8 cellular contexts compared by ENCODE assay signal in the genomic region with DNA sequence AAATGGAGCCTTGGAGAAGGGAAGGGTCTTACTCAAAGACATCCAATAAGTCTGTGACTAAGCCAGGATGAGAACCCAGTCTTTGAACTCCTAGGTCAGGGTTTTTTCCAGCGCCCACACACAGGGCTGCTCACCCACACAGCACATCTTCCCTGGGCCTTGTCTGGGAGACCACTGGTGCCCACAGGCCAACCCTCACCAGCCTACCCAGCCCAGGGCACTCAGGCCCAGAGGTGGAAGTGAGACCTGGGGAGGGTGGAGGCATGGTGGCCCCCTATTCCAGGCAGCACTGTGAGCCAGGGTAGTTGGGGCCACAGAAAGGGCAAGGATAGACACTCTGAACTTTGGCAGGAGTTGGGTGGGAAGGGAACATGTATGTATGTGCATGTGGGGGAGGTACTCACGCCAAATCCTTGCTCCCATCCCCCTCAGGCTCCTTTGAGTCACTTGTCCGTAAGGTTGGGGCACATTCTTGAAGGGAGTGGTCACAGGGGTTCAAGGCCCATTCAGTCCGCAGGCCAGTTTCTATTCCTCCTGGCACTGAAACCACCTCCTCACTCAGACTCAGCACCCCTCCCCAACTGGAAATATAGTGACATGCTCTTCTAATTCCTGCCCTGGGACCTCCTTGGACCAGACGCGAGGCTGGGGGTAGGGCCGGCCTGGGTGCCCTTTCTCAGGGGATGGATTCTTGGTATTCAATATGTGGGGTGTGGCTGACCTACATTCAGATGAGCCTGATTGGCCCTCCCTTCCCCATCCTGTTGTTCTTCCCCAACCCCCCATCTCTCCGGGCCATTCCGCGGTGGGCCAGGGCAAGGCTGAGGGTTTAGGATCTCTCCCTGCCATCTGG. TPM values are rescaled to one million over a fixed set of nuclear protein-coding genes. Genes with fewer than 3 reads are reported as not detected.
DNase-seq lines count a peak whose midpoint lies in the region; ATAC-seq and TF ChIP-seq lines count a peak whose summit lies in the region.

No MANE protein-coding gene starts in this region.

- ATAC-seq in activated CD4-positive, alpha-beta T cell treated with anti-CD3 and anti-CD28 coated beads for 36 hours = no peak
- peak; percentile 20 for ATAC-seq in HG03342 (IDR thresholded peaks at IDR 0.05; ENCODE audit: unreplicated experiment)

- CTCF ChIA-PET in activated CD4-positive, alpha-beta T cell treated with anti-CD3 and anti-CD28 coated beads for 36 hours (lab: Charles Lee) = interaction anchor here (0.7 to 16.4 kb wide), 3 partner anchors 16 to 112 kb away, joined by 3 to 616 read pairs (median 6); no protein-coding TSS in a partner anchor

- H3K27me3 ChIP-seq in colonic mucosa = no peaks in the 10 kb centered on the region
- H3K27me3 ChIP-seq in smooth muscle cell (ENCODE audit: low read depth) = no peaks in the 10 kb centered on the region

- no peak overlapping the region for H3K4me2 ChIP-seq in smooth muscle cell

- H3F3A ChIP-seq in smooth muscle cell (ENCODE audit: low read depth) = no peaks in the 10 kb centered on the region

- no peaks in the 10 kb centered on the region for H3K9me3 Mint-ChIP-seq in activated CD4-positive, alpha-beta T cell treated with anti-CD3 and anti-CD28 coated beads for 36 hours (ENCODE audit: low read depth)

- TF ChIP-seq CTCF in colonic mucosa (IDR thresholded peaks at IDR 0.05) (no peak), smooth muscle cell (IDR thresholded peaks at IDR 0.05; ENCODE audit: borderline replicate concordance, insufficient read depth, poor library complexity, severe bottlenecking) (no peak)

- peak overlapping the region in 1 of 2 donors; percentile 22 for H3K9ac ChIP-seq in colonic mucosa (ENCODE audit: low read depth in 2 of 2, low read length in 2 of 2)
- no peak overlapping the region for H3K9ac ChIP-seq in smooth muscle cell (ENCODE audit: low read depth)

- no peaks in the 10 kb centered on the region for H3K79me2 ChIP-seq in smooth muscle cell (ENCODE audit: low read depth)

- no peaks in the 10 kb centered on the region for H3K9me3 ChIP-seq in colonic mucosa
- no peaks in the 10 kb centered on the region for H3K9me3 ChIP-seq in smooth muscle cell (replicated peaks; ENCODE audit: low read depth)

- peak overlapping the region; percentile 48 for H3K4me3 Mint-ChIP-seq in activated CD4-positive, alpha-beta T cell treated with anti-CD3 and anti-CD28 coated beads for 36 hours

- intact Hi-C loops in activated CD4-positive, alpha-beta T cell treated with anti-CD3 and anti-CD28 coated beads for 36 hours (cut with DNase I, micrococcal nuclease) = loop anchor here (1.0 kb wide), 2 partner anchors 113 to 117 kb away; no protein-coding TSS in a partner anchor
- intact Hi-C loops in colonic mucosa (cut with DNase I) = loop anchor here (2.0 to 10.0 kb wide), 2 partner anchors 114 to 182 kb away; partner anchors contain the start of gene CYSTM1

- H2AFZ ChIP-seq in smooth muscle cell (ENCODE audit: low read depth) = peak overlapping the region; percentile 34

- H3K4me3 ChIP-seq in colonic mucosa (peak overlapping the region; percentile 5), smooth muscle cell (no peak overlapping the region)

- H3K27ac Mint-ChIP-seq in activated CD4-positive, alpha-beta T cell treated with anti-CD3 and anti-CD28 coated beads for 36 hours = peak overlapping the region; percentile 44

- no peaks in the 10 kb centered on the region for H3K36me3 Mint-ChIP-seq in activated CD4-positive, alpha-beta T cell treated with anti-CD3 and anti-CD28 coated beads for 36 hours (ENCODE audit: low read depth)

- H3K4me1 Mint-ChIP-seq in activated CD4-positive, alpha-beta T cell treated with anti-CD3 and anti-CD28 coated beads for 36 hours = peaks cover 12% of the 10 kb centered on the region

- no peak for DNase-seq in activated CD4-positive, alpha-beta T cell treated with anti-CD3 and anti-CD28 coated beads for 36 hours
- no peak for DNase-seq in activated CD4-positive, alpha-beta T cell treated with anti-CD3 and anti-CD28 coated beads, Interleukin-2, amount 50 U/mL, for 48 hours
- DNase-seq in colonic mucosa (no peak), smooth muscle cell (lab: John Stamatoyannopoulos, UW; ENCODE audit: unreplicated experiment) (no peak), mucosa of gallbladder (ENCODE audit: low spot score) (no peak), NCI-H526 treated with DMSO at 0.1 percent for 48 hours (lab: John Stamatoyannopoulos, UW) (no peak), NCI-H1436 (lab: John Stamatoyannopoulos, UW) (no peak)

- H4K20me1 ChIP-seq in smooth muscle cell (ENCODE audit: low read depth) = no peaks in the 10 kb centered on the region

- H3K4me1 ChIP-seq in colonic mucosa (no peaks in the 10 kb centered on the region), smooth muscle cell (ENCODE audit: low read depth) (no peaks in the 10 kb centered on the region)

- peaks cover 8% of the 10 kb centered on the region for H3K27me3 Mint-ChIP-seq in activated CD4-positive, alpha-beta T cell treated with anti-CD3 and anti-CD28 coated beads for 36 hours

- WGBS in smooth muscle cell (ENCODE audit: low lambda C conversion rate) = 54% methylated on average over 10 of the region's 10 CpGs

- POLR2A ChIA-PET in activated CD4-positive, alpha-beta T cell treated with anti-CD3 and anti-CD28 coated beads for 36 hours (lab: Charles Lee) = no interaction called here

- H3K27ac ChIP-seq in colonic mucosa (no peak overlapping the region), smooth muscle cell (ENCODE audit: low read depth) (no peak overlapping the region)

- no peaks in the 10 kb centered on the region for H3K36me3 ChIP-seq in colonic mucosa
- H3K36me3 ChIP-seq in smooth muscle cell (ENCODE audit: low read depth) = no peaks in the 10 kb centered on the region

RNA-seq across cellular contexts. Expression of gene SLC4A9, which starts 2.9 kb away (rescaled TPM):
- under 1 TPM; 0.21 to 0.73 TPM for total RNA-seq in activated CD4-positive, alpha-beta T cell treated with anti-CD3 and anti-CD28 coated beads for 36 hours
- total RNA-seq in colonic mucosa = under 1 TPM in 1 of 2 donors, not detected in 1; 0.42 TPM
- not detected in 2 replicates for total RNA-seq in smooth muscle cell
- not detected in 2 replicates for polyA plus RNA-seq in smooth muscle cell
- 0.86 TPM for total RNA-seq in mucosa of gallbladder

RNA-seq across cellular contexts. Expression of gene HBEGF, which starts 10.7 kb away (rescaled TPM):
- 10 to 100 TPM; 11.8 to 12.5 TPM for total RNA-seq in activated CD4-positive, alpha-beta T cell treated with anti-CD3 and anti-CD28 coated beads for 36 hours
- total RNA-seq in colonic mucosa (10 to 100 TPM in 1 of 2 donors, 1 to 10 TPM in 1; 4.3 to 14.6 TPM), smooth muscle cell (36.7 and 46.0 TPM in 2 replicates), mucosa of gallbladder (21.2 TPM)
- polyA plus RNA-seq in smooth muscle cell = 33.8 and 37.1 TPM in 2 replicates

RNA-seq across cellular contexts. Expression of gene ANKHD1, which starts 44.5 kb away (rescaled TPM):
- total RNA-seq in activated CD4-positive, alpha-beta T cell treated with anti-CD3 and anti-CD28 coated beads for 36 hours = 10 to 100 TPM; 77.1 to 93.5 TPM
- total RNA-seq in colonic mucosa (100 to 1,000 TPM; 108 to 115 TPM), smooth muscle cell (45.7 and 56.1 TPM in 2 replicates), mucosa of gallbladder (116 TPM)
- 37.9 and 50.0 TPM in 2 replicates for polyA plus RNA-seq in smooth muscle cell

RNA-seq across cellular contexts. Expression of gene PFDN1, which starts 54.2 kb away (rescaled TPM):
- total RNA-seq in activated CD4-positive, alpha-beta T cell treated with anti-CD3 and anti-CD28 coated beads for 36 hours = 10 to 100 TPM; 52.6 to 63.2 TPM
- total RNA-seq in colonic mucosa (10 to 100 TPM; 41.2 to 41.4 TPM), smooth muscle cell (140 and 154 TPM in 2 replicates), mucosa of gallbladder (41.8 TPM)
- 145 and 159 TPM in 2 replicates for polyA plus RNA-seq in smooth muscle cell
